In genomic region chr2:64419591-64420165, GRCh38 we compare ENCODE assay signal across 1 cellular context.
A peak's percentile ranks its signal among the peaks of the same experiment; 100 is the strongest.
TF ChIP-seq lines count a peak whose summit lies in the region.

No MANE protein-coding gene starts in this region.

TF ChIP-seq in HepG2, 621 proteins besides CTCF, POLR2A, EP300 and RAD21:
- no peak for TF ChIP-seq ZNF326 (CRISPR knock-in tag; IDR thresholded peaks at IDR 0.05; ENCODE audit: borderline replicate concordance)
- no peak for TF ChIP-seq TCF7 (IDR thresholded peaks at IDR 0.05; ENCODE audit: low read depth)
- no peak for TF ChIP-seq ZNF598 (CRISPR knock-in tag; IDR thresholded peaks at IDR 0.05; ENCODE audit: borderline replicate concordance)
- TF ChIP-seq MIER2 (CRISPR knock-in tag; IDR thresholded peaks at IDR 0.05) = no peak
- no peak for TF ChIP-seq ZFP1 (CRISPR knock-in tag; IDR thresholded peaks at IDR 0.05)
- 0 out of 2 replicates have a peak, but pooled peaks have one; percentile 13 for TF ChIP-seq CEBPB (IDR thresholded peaks at IDR 0.05; ENCODE audit: borderline replicate concordance, low read depth, low read length)
